9 cellular contexts compared by ENCODE assay signal in genomic region chr4:7978489-7978888, GRCh38. TPM values are rescaled to one million over a fixed set of nuclear protein-coding genes. Genes with fewer than 3 reads are reported as not detected.
DNase-seq lines count a peak whose midpoint lies in the region; ATAC-seq and TF ChIP-seq lines count a peak whose summit lies in the region.
"Had no signal": no experiment of that assay in that cellular context is flagged by ENCODE, and none has a peak within 500 bp of the region (broad histone marks: within the 10 kb centered on the region; RNA-seq: fewer than 3 reads in every experiment).

No MANE protein-coding gene starts in this region.

- H3K9ac ChIP-seq in rectal smooth muscle tissue (ENCODE audit: low read length): no peak overlapping the region

- DNase-seq in HT-29 (ENCODE audit: low spot score): peak; percentile 60
- DNase-seq in NCI-H748 (lab: John Stamatoyannopoulos, UW; ENCODE audit: unreplicated experiment): peak; percentile 91
- DNase-seq in esophagus squamous epithelium (lab: John Stamatoyannopoulos, UW): no peak
- DNase-seq in lower leg skin (ENCODE audit: low spot score in 2 of 2): no peak
- no peak for DNase-seq in naive thymus-derived CD4-positive, alpha-beta T cell

- H3K9me3 Mint-ChIP-seq in naive thymus-derived CD4-positive, alpha-beta T cell: peaks cover 0 to 6% (median 0%) of the 10 kb centered on the region in 11 donors

- intact Hi-C loops in esophagus squamous epithelium (cut with DNase I): no loop called here
- intact Hi-C loops in lower leg skin (cut with DNase I; ENCODE audit: low total_unique reads): no loop called here
- intact Hi-C loops in naive thymus-derived CD4-positive, alpha-beta T cell (cut with micrococcal nuclease): no loop called here

- no peak overlapping the region for H3K4me3 Mint-ChIP-seq in naive thymus-derived CD4-positive, alpha-beta T cell

- H3K36me3 ChIP-seq in esophagus squamous epithelium (no peaks in the 10 kb centered on the region), rectal smooth muscle tissue (ENCODE audit: control insufficient read depth, insufficient read depth, low read length) (no peaks in the 10 kb centered on the region)
- no peaks in the 10 kb centered on the region for H3K36me3 ChIP-seq in naive thymus-derived CD4-positive, alpha-beta T cell (ENCODE audit: control insufficient read depth in 2 of 3, insufficient read depth in 3 of 3, low read length in 3 of 3)
- H3K36me3 ChIP-seq: HAP-1 had no signal

- 33 to 37% methylated on average over 1 to 2 of the region's 5 CpGs for WGBS in esophagus squamous epithelium, 2 donors
- 19 to 54% methylated on average over 5 of the region's 5 CpGs for WGBS in lower leg skin, 2 donors

- ATAC-seq in GM21529 (IDR thresholded peaks at IDR 0.05; ENCODE audit: unreplicated experiment) (no peak), HG02852 (IDR thresholded peaks at IDR 0.05; ENCODE audit: unreplicated experiment) (no peak)
- ATAC-seq in naive thymus-derived CD4-positive, alpha-beta T cell: no peak

- TF ChIP-seq POLR2A in esophagus squamous epithelium (IDR thresholded peaks at IDR 0.05) (no peak), lower leg skin (IDR thresholded peaks at IDR 0.05) (no peak)

- no peak overlapping the region for H3K4me3 ChIP-seq in esophagus squamous epithelium
- no peak overlapping the region for H3K4me3 ChIP-seq in rectal smooth muscle tissue (ENCODE audit: low read length)
- no peak overlapping the region for H3K4me3 ChIP-seq in lower leg skin (ENCODE audit: low read depth, poor library complexity, severe bottlenecking)
- no peak overlapping the region for H3K4me3 ChIP-seq in naive thymus-derived CD4-positive, alpha-beta T cell (ENCODE audit: low read length)
- H3K4me3 ChIP-seq: HAP-1 had no signal

- H3K4me1 ChIP-seq in esophagus squamous epithelium (peaks cover 14 to 32% (median 19%) of the 10 kb centered on the region in 3 donors), rectal smooth muscle tissue (ENCODE audit: control insufficient read depth, insufficient read depth, low read length) (peaks cover 20% of the 10 kb centered on the region)
- H3K4me1 ChIP-seq in naive thymus-derived CD4-positive, alpha-beta T cell (ENCODE audit: control insufficient read depth in 2 of 2, insufficient read depth in 2 of 2, low read length in 2 of 2): no peaks in the 10 kb centered on the region

- POLR2A ChIA-PET in naive thymus-derived CD4-positive, alpha-beta T cell (lab: Charles Lee): interaction anchor here (1.0 kb wide), 1 partner anchor 10 kb away, joined by 4 read pairs; no protein-coding TSS in a partner anchor

- CTCF ChIA-PET in naive thymus-derived CD4-positive, alpha-beta T cell (lab: Charles Lee): interaction anchor here (1.0 to 1.3 kb wide), 2 partner anchors 8 to 177 kb away, joined by 3 read pairs; no protein-coding TSS in a partner anchor

- H3K27me3 Mint-ChIP-seq in naive thymus-derived CD4-positive, alpha-beta T cell: no peaks in the 10 kb centered on the region

- peaks cover 0 to 12% (median 0%) of the 10 kb centered on the region in 5 donors for H3K36me3 Mint-ChIP-seq in naive thymus-derived CD4-positive, alpha-beta T cell

- no peak for TF ChIP-seq CTCF in esophagus squamous epithelium (IDR thresholded peaks at IDR 0.05)
- TF ChIP-seq CTCF in lower leg skin (IDR thresholded peaks at IDR 0.05): no peak

- H3K27ac ChIP-seq in esophagus squamous epithelium (peak overlapping the region; percentile 29 to 78 (median 67)), rectal smooth muscle tissue (ENCODE audit: low read depth, low read length) (peak overlapping the region; percentile 56)
- H3K27ac ChIP-seq in naive thymus-derived CD4-positive, alpha-beta T cell (ENCODE audit: low read depth, low read length): no peak overlapping the region

- H3K4me1 Mint-ChIP-seq in naive thymus-derived CD4-positive, alpha-beta T cell: peaks cover 0 to 8% (median 2%) of the 10 kb centered on the region in 7 donors

- H3K27me3 ChIP-seq in esophagus squamous epithelium: peaks cover 0 to 2% (median 0%) of the 10 kb centered on the region in 4 donors
- H3K27me3 ChIP-seq in rectal smooth muscle tissue (ENCODE audit: control insufficient read depth, insufficient read depth, low read length): peaks cover 2% of the 10 kb centered on the region
- H3K27me3 ChIP-seq in naive thymus-derived CD4-positive, alpha-beta T cell (ENCODE audit: control insufficient read depth in 2 of 2, insufficient read depth in 2 of 2, low read length in 2 of 2): no peaks in the 10 kb centered on the region

- no peaks in the 10 kb centered on the region for H3K9me3 ChIP-seq in esophagus squamous epithelium
- no peaks in the 10 kb centered on the region for H3K9me3 ChIP-seq in naive thymus-derived CD4-positive, alpha-beta T cell (ENCODE audit: control insufficient read depth in 2 of 3, low read length in 3 of 3)
- H3K9me3 ChIP-seq: HAP-1 had no signal

- H3K27ac Mint-ChIP-seq in naive thymus-derived CD4-positive, alpha-beta T cell: no peak overlapping the region

RNA-seq across cellular contexts. Expression of gene AFAP1, which starts 38.8 kb away (rescaled TPM):
- total RNA-seq in HT-29 (2014; rRNA removed; shearing (Covaris generic)): 2.9 and 3.7 TPM in 2 replicates
- 10 to 100 TPM in 2 of 4 donors, 1 to 10 TPM in 2; 4.4 to 16.6 (median 10.7) TPM for total RNA-seq in esophagus squamous epithelium
- 10 to 100 TPM in 3 of 4 donors, 1 to 10 TPM in 1; 8.2 to 22.3 (median 15.2) TPM for total RNA-seq in lower leg skin
- total RNA-seq in naive thymus-derived CD4-positive, alpha-beta T cell: 10 to 100 TPM in 3 of 5 experiments, 1 to 10 TPM in 2; 8.6 to 27.2 (median 13.3) TPM
- 1 to 10 TPM; 2.2 to 7.4 TPM for polyA plus RNA-seq in naive thymus-derived CD4-positive, alpha-beta T cell

Comparison
In these comparisons a context has a peak if more than half of its experiments do, and no peak if none do; other contexts are left out.
1. DNase-seq: peak in HT-29 (single experiment) and NCI-H748 (single experiment); none in esophagus squamous epithelium (single experiment), lower leg skin (0 of 2) and naive thymus-derived CD4-positive, alpha-beta T cell (0 of 9).